In genomic region chr4:22410645-22411247, GRCh38 we compare ENCODE assay signal across 8 cellular contexts.
A peak's percentile ranks its signal among the peaks of the same experiment; 100 is the strongest.
DNase-seq lines count a peak whose midpoint lies in the region; ATAC-seq, FAIRE-seq and TF ChIP-seq lines count a peak whose summit lies in the region.

No MANE protein-coding gene starts in this region.

- H3K27me3 Mint-ChIP-seq in activated CD4-positive, alpha-beta memory T cell treated with anti-CD3 and anti-CD28 coated beads for 36 hours, result no peaks in the 10 kb centered on the region

- H3K4me3 ChIP-seq in left ventricle myocardium inferior, result no peak overlapping the region

- no peaks in the 10 kb centered on the region for H3K27me3 ChIP-seq in left ventricle myocardium inferior (ENCODE audit: low read depth)

- no peak overlapping the region for H3K4me3 Mint-ChIP-seq in activated CD4-positive, alpha-beta memory T cell treated with anti-CD3 and anti-CD28 coated beads for 36 hours

- H3K4me1 ChIP-seq in left ventricle myocardium inferior, result no peaks in the 10 kb centered on the region

- H3K36me3 ChIP-seq in left ventricle myocardium inferior, result no peaks in the 10 kb centered on the region

- DNase-seq in left ventricle myocardium inferior (no peak), cardiac septum (ENCODE audit: low spot score) (no peak), RKO (ENCODE audit: low spot score) (peak; percentile 64), frontal cortex (ENCODE audit: low spot score in 2 of 2) (no peak)
- no peak for DNase-seq in activated CD4-positive, alpha-beta memory T cell treated with anti-CD3 and anti-CD28 coated beads for 36 hours

- ATAC-seq in GM19328 (IDR thresholded peaks at IDR 0.05; ENCODE audit: unreplicated experiment) (no peak), GM18861 (IDR thresholded peaks at IDR 0.05; ENCODE audit: unreplicated experiment) (no peak), GM19351 (IDR thresholded peaks at IDR 0.05; ENCODE audit: unreplicated experiment) (no peak)

- no peaks in the 10 kb centered on the region for H3K4me1 Mint-ChIP-seq in activated CD4-positive, alpha-beta memory T cell treated with anti-CD3 and anti-CD28 coated beads for 36 hours (ENCODE audit: low read depth)

- H3K9me3 ChIP-seq in left ventricle myocardium inferior (replicated peaks), result no peaks in the 10 kb centered on the region

- no peak overlapping the region for H3K27ac Mint-ChIP-seq in activated CD4-positive, alpha-beta memory T cell treated with anti-CD3 and anti-CD28 coated beads for 36 hours

- H3K36me3 Mint-ChIP-seq in activated CD4-positive, alpha-beta memory T cell treated with anti-CD3 and anti-CD28 coated beads for 36 hours, result no peaks in the 10 kb centered on the region

- H3K9me3 Mint-ChIP-seq in activated CD4-positive, alpha-beta memory T cell treated with anti-CD3 and anti-CD28 coated beads for 36 hours, result no peaks in the 10 kb centered on the region

- intact Hi-C loops in left ventricle myocardium inferior (cut with micrococcal nuclease) (loop anchor here (5.0 kb wide), 1 partner anchor 277 kb away; no protein-coding TSS in a partner anchor), cardiac septum (cut with DNase I) (loop anchor here (5.0 kb wide), 2 partner anchors 197 to 282 kb away; partner anchors contain the start of gene GBA3)
- intact Hi-C loops in activated CD4-positive, alpha-beta memory T cell treated with anti-CD3 and anti-CD28 coated beads for 36 hours (cut with micrococcal nuclease), result loop anchor here (1.0 to 2.0 kb wide), 2 partner anchors 52 to 280 kb away; no protein-coding TSS in a partner anchor

- FAIRE-seq in frontal cortex (lab: Jason Lieb, UNC), result peak; percentile 99

- CTCF ChIA-PET in activated CD4-positive, alpha-beta memory T cell treated with anti-CD3 and anti-CD28 coated beads for 36 hours (lab: Charles Lee), result interaction anchor here (0.9 to 1.3 kb wide), 3 partner anchors 8 to 282 kb away, joined by 3 to 5 read pairs (median 4); partner anchors contain the start of gene GBA3

- H3K27ac ChIP-seq in left ventricle myocardium inferior (replicated peaks), result no peak overlapping the region

- peak; percentile 64 for TF ChIP-seq CTCF in left ventricle myocardium inferior (IDR thresholded peaks at IDR 0.05; ENCODE audit: borderline replicate concordance)

- POLR2A ChIA-PET in activated CD4-positive, alpha-beta memory T cell treated with anti-CD3 and anti-CD28 coated beads for 36 hours (lab: Charles Lee), result no interaction called here
